8 cellular contexts compared by ENCODE assay signal in genomic region chr1:219173434-219173757, GRCh38. TPM values are rescaled to one million over a fixed set of nuclear protein-coding genes. Genes with fewer than 3 reads are reported as not detected.
DNase-seq lines count a peak whose midpoint lies in the region; ATAC-seq and TF ChIP-seq lines count a peak whose summit lies in the region.

No MANE protein-coding gene starts in this region.

- H3K27ac Mint-ChIP-seq in glutamatergic neuron (ENCODE audit: unreplicated experiment) = no peak overlapping the region

- H3K4me2 ChIP-seq in BLaER1 treated with 17β-estradiol and CSF1 and Interleukin-3, amounts not matched to agents 10 nM and 100 nM = peak overlapping the region; percentile 4 to 97 (median 87); a peak in 16 of 22 replicates

- H3K4me3 ChIP-seq in BLaER1 treated with 17β-estradiol and CSF1 and Interleukin-3, amounts not matched to agents 10 nM and 100 nM = peak overlapping the region; percentile 67 to 82 (median 74); a peak in 19 of 20 replicates
- H3K4me3 ChIP-seq in RWPE2 (ENCODE audit: severe bottlenecking) = peak overlapping the region; percentile 49

- TF ChIP-seq CTCF in RWPE2 (IDR thresholded peaks at IDR 0.05; ENCODE audit: poor library complexity, severe bottlenecking) (no peak), glutamatergic neuron (IDR thresholded peaks at IDR 0.05; ENCODE audit: partially characterized antibody, unreplicated experiment) (no peak)

- H3K9me3 ChIP-seq in BLaER1 treated with 17β-estradiol and CSF1 and Interleukin-3, amounts not matched to agents 10 nM and 100 nM (replicated peaks in 1 of 11) = no peaks in the 10 kb centered on the region
- no peaks in the 10 kb centered on the region for H3K9me3 ChIP-seq in RWPE2 (ENCODE audit: severe bottlenecking)

- H3K9ac ChIP-seq in BLaER1 treated with 17β-estradiol and CSF1 and Interleukin-3, amounts not matched to agents 10 nM and 100 nM = peak overlapping the region; percentile 85 to 94 (median 89); a peak in 21 of 22 replicates

- no peak for DNase-seq in RWPE2 (ENCODE audit: low spot score)
- DNase-seq in glutamatergic neuron = no peak
- DNase-seq in substantia nigra (lab: John Stamatoyannopoulos, UW) = no peak
- no peak for DNase-seq in iPS-NIHi11 (ENCODE audit: low spot score)
- no peak for DNase-seq in NCI-H1092 (lab: John Stamatoyannopoulos, UW)
- no peak for DNase-seq in iPS-NIHi7 (ENCODE audit: extremely low spot score)

- H4K20me1 ChIP-seq in BLaER1 treated with 17β-estradiol and CSF1 and Interleukin-3, amounts not matched to agents 10 nM and 100 nM = peaks cover 0 to 13% (median 0%) of the 10 kb centered on the region in 11 experiments; a peak in 2 of 22 replicates

- H3K27ac ChIP-seq in BLaER1 treated with 17β-estradiol and CSF1 and Interleukin-3, amounts not matched to agents 10 nM and 100 nM = peak overlapping the region; percentile 82 to 96 (median 91); a peak in 21 of 22 replicates
- H3K27ac ChIP-seq in RWPE2 (ENCODE audit: poor library complexity, severe bottlenecking) (no peak overlapping the region), substantia nigra (ENCODE audit: low read depth, low read length, poor library complexity, severe bottlenecking) (peak overlapping the region; percentile 81)

- H3K36me3 ChIP-seq in BLaER1 treated with 17β-estradiol and CSF1 and Interleukin-3, amounts not matched to agents 10 nM and 100 nM = peaks cover 0 to 11% (median 0%) of the 10 kb centered on the region in 11 experiments; a peak in 3 of 22 replicates
- no peaks in the 10 kb centered on the region for H3K36me3 ChIP-seq in RWPE2 (ENCODE audit: low read depth)

- no peaks in the 10 kb centered on the region for H3K36me3 Mint-ChIP-seq in glutamatergic neuron (ENCODE audit: unreplicated experiment)

- peaks cover 5% of the 10 kb centered on the region for H3K9me3 Mint-ChIP-seq in glutamatergic neuron (ENCODE audit: unreplicated experiment)

- no peaks in the 10 kb centered on the region for H3K27me3 Mint-ChIP-seq in glutamatergic neuron (ENCODE audit: unreplicated experiment)

- H3K4me1 ChIP-seq in BLaER1 treated with 17β-estradiol and CSF1 and Interleukin-3, amounts not matched to agents 10 nM and 100 nM = peaks cover 10 to 31% (median 25%) of the 10 kb centered on the region in 10 experiments
- peaks cover 7% of the 10 kb centered on the region for H3K4me1 ChIP-seq in RWPE2 (ENCODE audit: insufficient read depth, poor library complexity, severe bottlenecking)

- peak; percentile 0 for ATAC-seq in GM21786 (IDR thresholded peaks at IDR 0.05; ENCODE audit: unreplicated experiment)
- no peak for ATAC-seq in RWPE2 (ENCODE audit: low read depth)

- H3K4me3 Mint-ChIP-seq in glutamatergic neuron (ENCODE audit: unreplicated experiment) = peak overlapping the region; percentile 97

- no peaks in the 10 kb centered on the region for H3K27me3 ChIP-seq in BLaER1 treated with 17β-estradiol and CSF1 and Interleukin-3, amounts not matched to agents 10 nM and 100 nM
- no peaks in the 10 kb centered on the region for H3K27me3 ChIP-seq in RWPE2 (ENCODE audit: insufficient read depth, poor library complexity, severe bottlenecking)

- peaks cover 5% of the 10 kb centered on the region for H3K4me1 Mint-ChIP-seq in glutamatergic neuron (ENCODE audit: low read depth, unreplicated experiment)

RNA-seq across cellular contexts. Expression of gene LYPLAL1, which starts 0.3 kb away (rescaled TPM):
- 17.4 TPM for total RNA-seq in glutamatergic neuron (ENCODE audit: unreplicated experiment)
